ENCODE assay signal across 1 cellular context in genomic region chr3:187276397-187277128, GRCh38.
A peak's percentile ranks its signal among the peaks of the same experiment; 100 is the strongest.
TF ChIP-seq lines count a peak whose summit lies in the region.

No MANE protein-coding gene starts in this region.

TF ChIP-seq in H1, 55 proteins besides CTCF, POLR2A, EP300 and RAD21 (continued from another document):
- TF ChIP-seq, protein P1, sequence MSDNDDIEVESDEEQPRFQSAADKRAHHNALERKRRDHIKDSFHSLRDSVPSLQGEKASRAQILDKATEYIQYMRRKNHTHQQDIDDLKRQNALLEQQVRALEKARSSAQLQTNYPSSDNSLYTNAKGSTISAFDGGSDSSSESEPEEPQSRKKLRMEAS (IDR thresholded peaks at IDR 0.05) = 0 out of 2 replicates have a peak, but pooled peaks have one; percentile 12
TF ChIP-seq in H1: peak in this region for 1.
